ENCODE assay signal across 1 cellular context in the genomic region with DNA sequence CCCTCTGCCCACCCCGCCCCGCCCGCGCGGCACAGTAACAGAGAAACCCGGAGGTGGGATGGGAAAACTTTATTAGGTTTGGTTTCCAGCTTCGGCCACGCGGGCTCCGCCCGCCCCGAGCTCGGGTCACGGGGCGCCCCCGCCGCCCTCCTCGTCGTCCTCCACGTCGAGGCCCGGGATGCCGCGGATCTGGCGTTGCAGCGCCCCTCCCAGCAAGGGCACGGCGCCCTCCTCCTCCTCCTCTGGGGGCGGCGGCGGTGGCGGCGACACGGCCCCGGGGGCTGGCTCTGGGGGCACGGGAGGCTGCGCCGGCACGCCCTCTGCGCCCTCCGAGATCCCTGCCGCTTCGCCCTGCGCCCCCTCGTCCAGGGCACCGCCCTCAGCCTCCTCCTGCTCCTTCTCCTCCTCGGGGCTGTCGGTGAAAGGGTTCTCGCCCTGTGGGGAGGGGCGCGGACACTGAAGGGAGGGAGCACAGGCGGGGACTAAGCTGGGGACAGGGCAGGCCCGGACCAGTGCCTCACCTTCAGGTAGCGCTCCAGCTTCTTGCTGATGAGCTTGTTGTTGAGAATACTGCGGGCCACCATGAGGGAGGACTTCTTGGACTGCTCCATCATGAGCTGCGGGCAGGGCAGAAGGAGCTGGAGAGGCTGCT.
TF ChIP-seq lines count a peak whose summit lies in the region.

No MANE protein-coding gene starts in this region.

TF ChIP-seq in K562, 482 proteins besides CTCF, POLR2A, EP300 and RAD21 (continues in another document):
- TF ChIP-seq TRIM24 (IDR thresholded peaks at IDR 0.05) (peak in 1 of 2 experiments; percentile 9; a peak in 1 of 4 replicates), CHCHD3 (CRISPR knock-in tag; IDR thresholded peaks at IDR 0.05) (no peak), ZNF717 (CRISPR knock-in tag; IDR thresholded peaks at IDR 0.05) (no peak), ZNF263 (CRISPR knock-in tag; IDR thresholded peaks at IDR 0.05; ENCODE audit: borderline replicate concordance) (peak; percentile 88), NONO (IDR thresholded peaks at IDR 0.05; ENCODE audit: low read depth in 2 of 2, low read length in 1 of 2) (peak in 1 of 2 experiments; percentile 56; a peak in 1 of 4 replicates), TCF7 (IDR thresholded peaks at IDR 0.05; ENCODE audit: borderline replicate concordance) (no peak), ZNF311 (CRISPR knock-in tag; IDR thresholded peaks at IDR 0.05) (no peak), L3MBTL2 (IDR thresholded peaks at IDR 0.05) (peak; percentile 50; the same call in 1 of the 2 replicates), HIVEP1 (CRISPR knock-in tag; IDR thresholded peaks at IDR 0.05) (no peak), CBX1 (IDR thresholded peaks at IDR 0.05; ENCODE audit: low read depth) (0 out of 2 replicates have a peak, but pooled peaks have one; percentile 8), POLR2B (IDR thresholded peaks at IDR 0.05; ENCODE audit: low read depth, partially characterized antibody) (no peak), ILF3 (IDR thresholded peaks at IDR 0.05; ENCODE audit: borderline replicate concordance) (no peak; the same call in 1 of the 2 replicates), EP400 (IDR thresholded peaks at IDR 0.05) (no peak; the same call in 1 of the 2 replicates), XRCC5 (IDR thresholded peaks at IDR 0.05; ENCODE audit: low read depth, low read length) (no peak), ZNF175 (CRISPR knock-in tag; IDR thresholded peaks at IDR 0.05; ENCODE audit: low read depth) (no peak), RB1 (IDR thresholded peaks at IDR 0.05; ENCODE audit: low read depth) (peak; percentile 9; the same call in 1 of the 2 replicates), FOXM1 (IDR thresholded peaks at IDR 0.05; ENCODE audit: low read depth) (no peak), FOXM1 (CRISPR knock-in tag; IDR thresholded peaks at IDR 0.05; ENCODE audit: low read depth) (no peak), CREB1 (IDR thresholded peaks at IDR 0.05) (0 out of 2 replicates have a peak, but pooled peaks have one; percentile 16), CREB1 (CRISPR knock-in tag; IDR thresholded peaks at IDR 0.05) (no peak), ILK (tag; IDR thresholded peaks at IDR 0.05; ENCODE audit: borderline replicate concordance, low read depth) (no peak), ATF7 (IDR thresholded peaks at IDR 0.05) (no peak), KLF13 (tag; IDR thresholded peaks at IDR 0.05; ENCODE audit: borderline replicate concordance, low read depth) (peak; percentile 75), CHD1 (IDR thresholded peaks at IDR 0.05; ENCODE audit: low read length) (no peak), GABPB1 (CRISPR knock-in tag; IDR thresholded peaks at IDR 0.05) (no peak), SNIP1 (IDR thresholded peaks at IDR 0.05; ENCODE audit: low read depth) (no peak), C11orf30 (IDR thresholded peaks at IDR 0.05; ENCODE audit: low read depth) (no peak), HNRNPUL1 (IDR thresholded peaks at IDR 0.05; ENCODE audit: low read length) (no peak), ZNF76 (CRISPR knock-in tag; IDR thresholded peaks at IDR 0.05; ENCODE audit: borderline replicate concordance) (no peak), ADNP (tag; IDR thresholded peaks at IDR 0.05) (no peak), ZNF583 (CRISPR knock-in tag; IDR thresholded peaks at IDR 0.05) (0 out of 2 replicates have a peak, but pooled peaks have one; percentile 14), ETV5 (CRISPR knock-in tag; IDR thresholded peaks at IDR 0.05; ENCODE audit: low read depth) (no peak), ZBED1 (IDR thresholded peaks at IDR 0.05) (peak; percentile 2; the same call in 1 of the 2 replicates), SLC30A9 (CRISPR knock-in tag; IDR thresholded peaks at IDR 0.05) (no peak), KDM4B (IDR thresholded peaks at IDR 0.05; ENCODE audit: borderline replicate concordance in 2 of 2, low read depth in 1 of 2) (0 out of 4 replicates have a peak, but pooled peaks of 1 of the 2 experiments have one; percentile 49), SETDB1 (IDR thresholded peaks at IDR 0.05; ENCODE audit: low read length) (no peak), ZKSCAN1 (IDR thresholded peaks at IDR 0.05; ENCODE audit: low read depth, low read length) (peak; percentile 60; the same call in 1 of the 2 replicates), MEIS2 (IDR thresholded peaks at IDR 0.05; ENCODE audit: partially characterized antibody) (no peak), ARID1B (IDR thresholded peaks at IDR 0.05) (no peak), TSC22D4 (tag; IDR thresholded peaks at IDR 0.05) (no peak), RBM39 (optimal IDR thresholded peaks at IDR 0.05; ENCODE audit: low read depth, low read length) (no peak)
- TF ChIP-seq, protein P1, sequence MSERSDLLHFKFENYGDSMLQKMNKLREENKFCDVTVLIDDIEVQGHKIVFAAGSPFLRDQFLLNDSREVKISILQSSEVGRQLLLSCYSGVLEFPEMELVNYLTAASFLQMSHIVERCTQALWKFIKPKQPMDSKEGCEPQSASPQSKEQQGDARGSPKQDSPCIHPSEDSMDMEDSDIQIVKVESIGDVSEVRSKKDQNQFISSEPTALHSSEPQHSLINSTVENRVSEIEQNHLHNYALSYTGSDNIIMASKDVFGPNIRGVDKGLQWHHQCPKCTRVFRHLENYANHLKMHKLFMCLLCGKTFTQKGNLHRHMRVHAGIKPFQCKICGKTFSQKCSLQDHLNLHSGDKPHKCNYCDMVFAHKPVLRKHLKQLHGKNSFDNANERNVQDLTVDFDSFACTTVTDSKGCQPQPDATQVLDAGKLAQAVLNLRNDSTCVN (CRISPR knock-in tag; IDR thresholded peaks at IDR 0.05), result no peak
- TF ChIP-seq, protein P2, sequence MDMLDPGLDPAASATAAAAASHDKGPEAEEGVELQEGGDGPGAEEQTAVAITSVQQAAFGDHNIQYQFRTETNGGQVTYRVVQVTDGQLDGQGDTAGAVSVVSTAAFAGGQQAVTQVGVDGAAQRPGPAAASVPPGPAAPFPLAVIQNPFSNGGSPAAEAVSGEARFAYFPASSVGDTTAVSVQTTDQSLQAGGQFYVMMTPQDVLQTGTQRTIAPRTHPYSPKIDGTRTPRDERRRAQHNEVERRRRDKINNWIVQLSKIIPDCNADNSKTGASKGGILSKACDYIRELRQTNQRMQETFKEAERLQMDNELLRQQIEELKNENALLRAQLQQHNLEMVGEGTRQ (CRISPR knock-in tag; IDR thresholded peaks at IDR 0.05), result 0 out of 2 replicates have a peak, but pooled peaks have one; percentile 11
- TF ChIP-seq, protein P3, sequence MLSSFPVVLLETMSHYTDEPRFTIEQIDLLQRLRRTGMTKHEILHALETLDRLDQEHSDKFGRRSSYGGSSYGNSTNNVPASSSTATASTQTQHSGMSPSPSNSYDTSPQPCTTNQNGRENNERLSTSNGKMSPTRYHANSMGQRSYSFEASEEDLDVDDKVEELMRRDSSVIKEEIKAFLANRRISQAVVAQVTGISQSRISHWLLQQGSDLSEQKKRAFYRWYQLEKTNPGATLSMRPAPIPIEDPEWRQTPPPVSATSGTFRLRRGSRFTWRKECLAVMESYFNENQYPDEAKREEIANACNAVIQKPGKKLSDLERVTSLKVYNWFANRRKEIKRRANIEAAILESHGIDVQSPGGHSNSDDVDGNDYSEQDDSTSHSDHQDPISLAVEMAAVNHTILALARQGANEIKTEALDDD (IDR thresholded peaks at IDR 0.05), result no peak
- TF ChIP-seq, protein P4, sequence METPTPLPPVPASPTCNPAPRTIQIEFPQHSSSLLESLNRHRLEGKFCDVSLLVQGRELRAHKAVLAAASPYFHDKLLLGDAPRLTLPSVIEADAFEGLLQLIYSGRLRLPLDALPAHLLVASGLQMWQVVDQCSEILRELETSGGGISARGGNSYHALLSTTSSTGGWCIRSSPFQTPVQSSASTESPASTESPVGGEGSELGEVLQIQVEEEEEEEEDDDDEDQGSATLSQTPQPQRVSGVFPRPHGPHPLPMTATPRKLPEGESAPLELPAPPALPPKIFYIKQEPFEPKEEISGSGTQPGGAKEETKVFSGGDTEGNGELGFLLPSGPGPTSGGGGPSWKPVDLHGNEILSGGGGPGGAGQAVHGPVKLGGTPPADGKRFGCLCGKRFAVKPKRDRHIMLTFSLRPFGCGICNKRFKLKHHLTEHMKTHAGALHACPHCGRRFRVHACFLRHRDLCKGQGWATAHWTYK (CRISPR knock-in tag; IDR thresholded peaks at IDR 0.05), result 0 out of 2 replicates have a peak, but pooled peaks have one; percentile 54
- TF ChIP-seq, protein P5, sequence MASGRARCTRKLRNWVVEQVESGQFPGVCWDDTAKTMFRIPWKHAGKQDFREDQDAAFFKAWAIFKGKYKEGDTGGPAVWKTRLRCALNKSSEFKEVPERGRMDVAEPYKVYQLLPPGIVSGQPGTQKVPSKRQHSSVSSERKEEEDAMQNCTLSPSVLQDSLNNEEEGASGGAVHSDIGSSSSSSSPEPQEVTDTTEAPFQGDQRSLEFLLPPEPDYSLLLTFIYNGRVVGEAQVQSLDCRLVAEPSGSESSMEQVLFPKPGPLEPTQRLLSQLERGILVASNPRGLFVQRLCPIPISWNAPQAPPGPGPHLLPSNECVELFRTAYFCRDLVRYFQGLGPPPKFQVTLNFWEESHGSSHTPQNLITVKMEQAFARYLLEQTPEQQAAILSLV (tag; IDR thresholded peaks at IDR 0.05), result no peak
- TF ChIP-seq, protein P6, sequence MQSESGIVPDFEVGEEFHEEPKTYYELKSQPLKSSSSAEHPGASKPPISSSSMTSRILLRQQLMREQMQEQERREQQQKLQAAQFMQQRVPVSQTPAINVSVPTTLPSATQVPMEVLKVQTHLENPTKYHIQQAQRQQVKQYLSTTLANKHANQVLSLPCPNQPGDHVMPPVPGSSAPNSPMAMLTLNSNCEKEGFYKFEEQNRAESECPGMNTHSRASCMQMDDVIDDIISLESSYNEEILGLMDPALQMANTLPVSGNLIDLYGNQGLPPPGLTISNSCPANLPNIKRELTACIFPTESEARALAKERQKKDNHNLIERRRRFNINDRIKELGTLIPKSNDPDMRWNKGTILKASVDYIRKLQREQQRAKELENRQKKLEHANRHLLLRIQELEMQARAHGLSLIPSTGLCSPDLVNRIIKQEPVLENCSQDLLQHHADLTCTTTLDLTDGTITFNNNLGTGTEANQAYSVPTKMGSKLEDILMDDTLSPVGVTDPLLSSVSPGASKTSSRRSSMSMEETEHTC (IDR thresholded peaks at IDR 0.05), result 0 out of 2 replicates have a peak, but pooled peaks have one; percentile 38
- TF ChIP-seq, protein P7, sequence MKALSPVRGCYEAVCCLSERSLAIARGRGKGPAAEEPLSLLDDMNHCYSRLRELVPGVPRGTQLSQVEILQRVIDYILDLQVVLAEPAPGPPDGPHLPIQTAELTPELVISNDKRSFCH (CRISPR knock-in tag; IDR thresholded peaks at IDR 0.05), result no peak
- TF ChIP-seq, protein P7 (tag; IDR thresholded peaks at IDR 0.05), result peak; percentile 62
- TF ChIP-seq, protein P8, sequence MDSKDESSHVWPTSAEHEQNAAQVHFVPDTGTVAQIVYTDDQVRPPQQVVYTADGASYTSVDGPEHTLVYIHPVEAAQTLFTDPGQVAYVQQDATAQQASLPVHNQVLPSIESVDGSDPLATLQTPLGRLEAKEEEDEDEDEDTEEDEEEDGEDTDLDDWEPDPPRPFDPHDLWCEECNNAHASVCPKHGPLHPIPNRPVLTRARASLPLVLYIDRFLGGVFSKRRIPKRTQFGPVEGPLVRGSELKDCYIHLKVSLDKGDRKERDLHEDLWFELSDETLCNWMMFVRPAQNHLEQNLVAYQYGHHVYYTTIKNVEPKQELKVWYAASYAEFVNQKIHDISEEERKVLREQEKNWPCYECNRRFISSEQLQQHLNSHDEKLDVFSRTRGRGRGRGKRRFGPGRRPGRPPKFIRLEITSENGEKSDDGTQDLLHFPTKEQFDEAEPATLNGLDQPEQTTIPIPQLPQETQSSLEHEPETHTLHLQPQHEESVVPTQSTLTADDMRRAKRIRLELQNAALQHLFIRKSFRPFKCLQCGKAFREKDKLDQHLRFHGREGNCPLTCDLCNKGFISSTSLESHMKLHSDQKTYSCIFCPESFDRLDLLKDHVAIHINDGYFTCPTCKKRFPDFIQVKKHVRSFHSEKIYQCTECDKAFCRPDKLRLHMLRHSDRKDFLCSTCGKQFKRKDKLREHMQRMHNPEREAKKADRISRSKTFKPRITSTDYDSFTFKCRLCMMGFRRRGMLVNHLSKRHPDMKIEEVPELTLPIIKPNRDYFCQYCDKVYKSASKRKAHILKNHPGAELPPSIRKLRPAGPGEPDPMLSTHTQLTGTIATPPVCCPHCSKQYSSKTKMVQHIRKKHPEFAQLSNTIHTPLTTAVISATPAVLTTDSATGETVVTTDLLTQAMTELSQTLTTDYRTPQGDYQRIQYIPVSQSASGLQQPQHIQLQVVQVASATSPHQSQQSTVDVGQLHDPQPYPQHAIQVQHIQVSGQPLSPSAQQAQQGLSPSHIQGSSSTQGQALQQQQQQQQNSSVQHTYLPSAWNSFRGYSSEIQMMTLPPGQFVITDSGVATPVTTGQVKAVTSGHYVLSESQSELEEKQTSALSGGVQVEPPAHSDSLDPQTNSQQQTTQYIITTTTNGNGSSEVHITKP (IDR thresholded peaks at IDR 0.05; ENCODE audit: partially characterized antibody), result peak; percentile 45
- TF ChIP-seq, protein P9, sequence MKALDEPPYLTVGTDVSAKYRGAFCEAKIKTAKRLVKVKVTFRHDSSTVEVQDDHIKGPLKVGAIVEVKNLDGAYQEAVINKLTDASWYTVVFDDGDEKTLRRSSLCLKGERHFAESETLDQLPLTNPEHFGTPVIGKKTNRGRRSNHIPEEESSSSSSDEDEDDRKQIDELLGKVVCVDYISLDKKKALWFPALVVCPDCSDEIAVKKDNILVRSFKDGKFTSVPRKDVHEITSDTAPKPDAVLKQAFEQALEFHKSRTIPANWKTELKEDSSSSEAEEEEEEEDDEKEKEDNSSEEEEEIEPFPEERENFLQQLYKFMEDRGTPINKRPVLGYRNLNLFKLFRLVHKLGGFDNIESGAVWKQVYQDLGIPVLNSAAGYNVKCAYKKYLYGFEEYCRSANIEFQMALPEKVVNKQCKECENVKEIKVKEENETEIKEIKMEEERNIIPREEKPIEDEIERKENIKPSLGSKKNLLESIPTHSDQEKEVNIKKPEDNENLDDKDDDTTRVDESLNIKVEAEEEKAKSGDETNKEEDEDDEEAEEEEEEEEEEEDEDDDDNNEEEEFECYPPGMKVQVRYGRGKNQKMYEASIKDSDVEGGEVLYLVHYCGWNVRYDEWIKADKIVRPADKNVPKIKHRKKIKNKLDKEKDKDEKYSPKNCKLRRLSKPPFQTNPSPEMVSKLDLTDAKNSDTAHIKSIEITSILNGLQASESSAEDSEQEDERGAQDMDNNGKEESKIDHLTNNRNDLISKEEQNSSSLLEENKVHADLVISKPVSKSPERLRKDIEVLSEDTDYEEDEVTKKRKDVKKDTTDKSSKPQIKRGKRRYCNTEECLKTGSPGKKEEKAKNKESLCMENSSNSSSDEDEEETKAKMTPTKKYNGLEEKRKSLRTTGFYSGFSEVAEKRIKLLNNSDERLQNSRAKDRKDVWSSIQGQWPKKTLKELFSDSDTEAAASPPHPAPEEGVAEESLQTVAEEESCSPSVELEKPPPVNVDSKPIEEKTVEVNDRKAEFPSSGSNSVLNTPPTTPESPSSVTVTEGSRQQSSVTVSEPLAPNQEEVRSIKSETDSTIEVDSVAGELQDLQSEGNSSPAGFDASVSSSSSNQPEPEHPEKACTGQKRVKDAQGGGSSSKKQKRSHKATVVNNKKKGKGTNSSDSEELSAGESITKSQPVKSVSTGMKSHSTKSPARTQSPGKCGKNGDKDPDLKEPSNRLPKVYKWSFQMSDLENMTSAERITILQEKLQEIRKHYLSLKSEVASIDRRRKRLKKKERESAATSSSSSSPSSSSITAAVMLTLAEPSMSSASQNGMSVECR (CRISPR knock-in tag; IDR thresholded peaks at IDR 0.05), result peak; percentile 45; the same call in 1 of the 2 replicates
